In the genomic region with DNA sequence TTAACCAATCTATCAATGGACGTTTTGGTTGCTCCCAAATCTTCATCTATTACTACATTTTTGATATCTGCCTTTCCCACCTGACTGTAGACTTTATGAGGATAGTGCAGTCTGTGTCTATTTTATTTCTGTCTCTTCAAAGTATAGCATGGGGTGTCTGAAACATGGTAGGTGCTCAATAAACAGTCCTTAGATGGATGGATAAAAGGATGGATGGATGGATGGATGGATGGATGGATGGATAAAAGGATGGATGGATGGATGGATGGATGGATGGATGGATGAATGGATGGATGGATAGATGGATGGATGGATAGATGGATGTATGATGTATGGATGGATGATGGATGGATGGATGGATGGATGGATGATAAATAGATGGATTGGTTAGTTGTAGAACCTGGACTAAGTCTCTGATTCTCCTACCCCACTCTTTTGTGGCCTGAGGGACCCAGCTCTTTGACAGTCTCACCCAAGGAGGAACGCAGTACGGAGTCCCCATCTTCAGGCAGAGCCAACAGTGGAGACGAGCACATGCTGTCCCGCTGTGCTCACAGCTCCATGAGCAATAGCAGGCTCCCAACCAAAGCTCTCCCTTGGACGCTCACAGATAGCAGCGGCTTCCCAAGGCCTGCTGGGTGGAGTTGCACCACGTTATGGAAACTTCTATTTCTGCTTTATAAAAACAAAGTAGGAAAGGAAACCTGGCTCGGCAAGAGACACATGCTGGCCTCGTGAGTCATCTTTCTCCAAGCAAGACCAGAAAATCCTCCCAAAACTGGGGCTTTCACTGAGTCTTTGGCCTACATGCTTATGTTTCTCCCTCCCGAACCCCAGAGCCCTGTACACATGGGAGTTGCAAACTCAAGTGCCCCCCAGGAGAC, we compare ENCODE assay signal across 11 cellular contexts.
A peak's percentile ranks its signal among the peaks of the same experiment; 100 is the strongest.
DNase-seq lines count a peak whose midpoint lies in the region; ATAC-seq, FAIRE-seq and TF ChIP-seq lines count a peak whose summit lies in the region.
"Had no signal": no experiment of that assay in that cellular context is flagged by ENCODE, and none has a peak within 500 bp of the region (broad histone marks: within the 10 kb centered on the region; RNA-seq: fewer than 3 reads in every experiment).

No MANE protein-coding gene starts in this region.

- peak overlapping the region; percentile 24 for H3K4me2 ChIP-seq in astrocyte (ENCODE audit: low read length)

- H3K9me3 ChIP-seq in astrocyte (ENCODE audit: insufficient read depth, low read depth, low read length) (no peaks in the 10 kb centered on the region), left ventricle myocardium inferior (replicated peaks) (no peaks in the 10 kb centered on the region), skeletal muscle tissue (ENCODE audit: control insufficient read depth in 3 of 3, low read length in 3 of 3) (no peaks in the 10 kb centered on the region)

- peaks cover 56% of the 10 kb centered on the region for H3K4me1 ChIP-seq in astrocyte (ENCODE audit: insufficient read depth, low read length)
- peaks cover 37% of the 10 kb centered on the region for H3K4me1 ChIP-seq in left ventricle myocardium inferior
- H3K4me1 ChIP-seq in skeletal muscle tissue (ENCODE audit: control insufficient read depth in 3 of 3, insufficient read depth in 3 of 3, low read length in 3 of 3), result peaks cover 0 to 3% (median 2%) of the 10 kb centered on the region in 3 donors

- peak overlapping the region; percentile 84 for H3K27ac Mint-ChIP-seq in astrocyte (ENCODE audit: unreplicated experiment)
- H3K27ac Mint-ChIP-seq: activated CD8-positive, alpha-beta T cell treated with anti-CD3 and anti-CD28 coated beads, Interleukin-2, amount 10 ng/mL, durations not matched to agents 7 days and 5 days; stimulated activated naive CD8-positive, alpha-beta T cell treated with anti-CD3 and anti-CD28 coated beads, Interleukin-15, Interleukin-2, amounts not matched to agents 100 ng/mL and 50 ng/mL, for 24 hours had no signal

- DNase-seq in GM03348 (ENCODE audit: low spot score), result peak; percentile 82
- peak; percentile 97 for DNase-seq in astrocyte (ENCODE audit: low read depth)
- DNase-seq in left ventricle myocardium inferior, result peak; percentile 70
- no peak for DNase-seq in KG1 (lab: John Stamatoyannopoulos, UW)
- DNase-seq in DMS 273 (lab: John Stamatoyannopoulos, UW; ENCODE audit: unreplicated experiment), result no peak
- DNase-seq: activated CD8-positive, alpha-beta T cell treated with anti-CD3 and anti-CD28 coated beads, Interleukin-2, amount 10 ng/mL, durations not matched to agents 7 days and 5 days had no signal

- H3K36me3 Mint-ChIP-seq in astrocyte (ENCODE audit: low read depth, unreplicated experiment), result peaks cover 1% of the 10 kb centered on the region

- ATAC-seq in HG03045 (IDR thresholded peaks at IDR 0.05; ENCODE audit: unreplicated experiment), result no peak
- no peak for ATAC-seq in GM21576 (IDR thresholded peaks at IDR 0.05; ENCODE audit: unreplicated experiment)
- ATAC-seq: activated CD8-positive, alpha-beta T cell treated with anti-CD3 and anti-CD28 coated beads, Interleukin-2, amount 10 ng/mL, durations not matched to agents 7 days and 5 days had no signal

- no peaks in the 10 kb centered on the region for H3K79me2 ChIP-seq in astrocyte (ENCODE audit: insufficient read depth, low read length)

- no peaks in the 10 kb centered on the region for H4K20me1 ChIP-seq in astrocyte (ENCODE audit: insufficient read depth, low read length)

- peaks cover 49% of the 10 kb centered on the region for H3K4me1 Mint-ChIP-seq in astrocyte (ENCODE audit: low read depth, unreplicated experiment)

- H3K9ac ChIP-seq in astrocyte (ENCODE audit: low read length), result peak overlapping the region; percentile 51
- H3K9ac ChIP-seq in skeletal muscle tissue (ENCODE audit: low read depth in 1 of 3, low read length in 3 of 3), result no peak overlapping the region

- no peaks in the 10 kb centered on the region for H3K9me3 Mint-ChIP-seq in astrocyte (ENCODE audit: unreplicated experiment)

- H2AFZ ChIP-seq in astrocyte (ENCODE audit: low read depth, low read length), result peak overlapping the region; percentile 19

- H3K27ac ChIP-seq in astrocyte (ENCODE audit: low read depth, low read length), result peak overlapping the region; percentile 99
- peak overlapping the region; percentile 68 for H3K27ac ChIP-seq in left ventricle myocardium inferior (replicated peaks)
- peak overlapping the region; percentile 40 for H3K27ac ChIP-seq in skeletal muscle tissue (ENCODE audit: low read depth, low read length)
- H3K27ac ChIP-seq: cardiac muscle cell had no signal

- TF ChIP-seq CTCF in astrocyte (IDR thresholded peaks at IDR 0.05; ENCODE audit: insufficient read depth, low read depth, low read length) (no peak), left ventricle myocardium inferior (IDR thresholded peaks at IDR 0.05; ENCODE audit: borderline replicate concordance) (no peak)

- intact Hi-C loops in left ventricle myocardium inferior (cut with micrococcal nuclease), result no loop called here

- H3K4me3 Mint-ChIP-seq in astrocyte (ENCODE audit: unreplicated experiment), result no peak overlapping the region
- H3K4me3 Mint-ChIP-seq: activated CD8-positive, alpha-beta T cell treated with anti-CD3 and anti-CD28 coated beads, Interleukin-2, amount 10 ng/mL, durations not matched to agents 7 days and 5 days; stimulated activated naive CD8-positive, alpha-beta T cell treated with anti-CD3 and anti-CD28 coated beads, Interleukin-15, Interleukin-2, amounts not matched to agents 100 ng/mL and 50 ng/mL, for 24 hours had no signal

- H3K27me3 Mint-ChIP-seq in astrocyte (ENCODE audit: low read depth, unreplicated experiment), result no peaks in the 10 kb centered on the region

- H3K4me3 ChIP-seq in astrocyte (ENCODE audit: insufficient read depth, low read depth, low read length) (no peak overlapping the region), left ventricle myocardium inferior (no peak overlapping the region), skeletal muscle tissue (ENCODE audit: low read length in 3 of 3) (no peak overlapping the region)
- H3K4me3 ChIP-seq: cardiac muscle cell had no signal

- peak; percentile 99 for FAIRE-seq in astrocyte (lab: Jason Lieb, UNC)

- H3K36me3 ChIP-seq in astrocyte (ENCODE audit: insufficient read depth, low read length), result no peaks in the 10 kb centered on the region
- no peaks in the 10 kb centered on the region for H3K36me3 ChIP-seq in left ventricle myocardium inferior
- no peaks in the 10 kb centered on the region for H3K36me3 ChIP-seq in skeletal muscle tissue (ENCODE audit: control insufficient read depth in 3 of 3, insufficient read depth in 3 of 3, low read length in 3 of 3)
- H3K36me3 ChIP-seq: cardiac muscle cell had no signal

- H3K27me3 ChIP-seq in astrocyte (ENCODE audit: insufficient read depth, low read length) (no peaks in the 10 kb centered on the region), left ventricle myocardium inferior (ENCODE audit: low read depth) (peaks cover 66% of the 10 kb centered on the region), skeletal muscle tissue (ENCODE audit: control insufficient read depth in 3 of 3, insufficient read depth in 3 of 3, low read length in 3 of 3) (peaks cover 25 to 33% (median 28%) of the 10 kb centered on the region in 3 donors)

Comparison
In these comparisons a context has a peak if more than half of its experiments do, and no peak if none do; other contexts are left out.
1. DNase-seq: peak in GM03348 (single experiment), astrocyte (single experiment) and left ventricle myocardium inferior (single experiment); none in KG1 (single experiment) and DMS 273 (single experiment).
2. H3K27ac ChIP-seq: peak in every context shown above with its lines; median percentile 99 in astrocyte; 68 in left ventricle myocardium inferior; 40 in skeletal muscle tissue.